Comparison of ENCODE assay signal across 8 cellular contexts in genomic region chr16:89815639-89816348, GRCh38. TPM values are rescaled to one million over a fixed set of nuclear protein-coding genes. Genes with fewer than 3 reads are reported as not detected.
A peak's percentile ranks its signal among the peaks of the same experiment; 100 is the strongest.
DNase-seq lines count a peak whose midpoint lies in the region; ATAC-seq, FAIRE-seq and TF ChIP-seq lines count a peak whose summit lies in the region.

No MANE protein-coding gene starts in this region.

- no peak overlapping the region for H2BK120ac ChIP-seq in H1 (replicated peaks; ENCODE audit: low read depth, low read length)

- no peak overlapping the region for H3K14ac ChIP-seq in H1 (ENCODE audit: insufficient read length)

- H3K23me2 ChIP-seq in H1 (ENCODE audit: low read depth, low read length), result peaks cover 6% of the 10 kb centered on the region; the same call in 1 of the 2 replicates

- POLR2A ChIA-PET in H1 (lab: Charles Lee; ENCODE audit: partially characterized antibody), result interaction anchor here (0.7 to 3.9 kb wide), 12 partner anchors 12 to 115 kb away, joined by 3 to 34 read pairs (median 4); partner anchors contain the start of genes SPIRE2, TUBB3 and VPS9D1

- peak; percentile 41 for ATAC-seq in HG02885 (IDR thresholded peaks at IDR 0.05; ENCODE audit: poor library complexity, unreplicated experiment)

- H3K27me3 ChIP-seq in cardiac muscle cell, result no peaks in the 10 kb centered on the region
- no peaks in the 10 kb centered on the region; a peak in 1 of 7 replicates for H3K27me3 ChIP-seq in H1 (replicated peaks in 1 of 4; ENCODE audit: control insufficient read depth in 3 of 4, extremely low read depth in 1 of 4, insufficient read depth in 3 of 4, low read length in 3 of 4)

- TF ChIP-seq RAD21 in H1 (IDR thresholded peaks at IDR 0.05 in 1 of 2, conservative IDR thresholded peaks at IDR 0.05 in 1 of 2; ENCODE audit: low read depth in 2 of 2, low read length in 2 of 2), result no peak

- no peak overlapping the region for H3K23ac ChIP-seq in H1 (ENCODE audit: insufficient read length)

- no peak for FAIRE-seq in H1 (lab: Jason Lieb, UNC)

- peaks cover 3% of the 10 kb centered on the region; the same call in 1 of the 2 replicates for H3K79me1 ChIP-seq in H1 (ENCODE audit: low read depth, low read length)

- no peaks in the 10 kb centered on the region for H3K27me3 Mint-ChIP-seq in osteocyte (ENCODE audit: unreplicated experiment)

- peak overlapping the region; percentile 19 to 97 (median 65); a peak in 6 of 7 replicates for H3K9ac ChIP-seq in H1 (replicated peaks in 1 of 4; ENCODE audit: extremely low read depth in 1 of 4, low read depth in 3 of 4, low read length in 3 of 4)

- DNase-seq in cardiac muscle cell (ENCODE audit: low read depth in 1 of 2, low spot score in 1 of 2) (peak in 1 of 2 donors; percentile 35), cardiac septum (ENCODE audit: low spot score) (no peak), RKO (ENCODE audit: low spot score) (peak; percentile 66), H1 (ENCODE audit: low read depth in 1 of 2, low spot score in 2 of 2) (peak in 1 of 2 experiments; percentile 49), osteocyte (ENCODE audit: extremely low spot score, unreplicated experiment) (no peak), amniotic stem cell (lab: John Stamatoyannopoulos, UW) (no peak), GDM1 (lab: John Stamatoyannopoulos, UW) (no peak)

- H3K36me3 ChIP-seq in cardiac muscle cell (no peaks in the 10 kb centered on the region), H1 (ENCODE audit: control insufficient read depth in 2 of 4, insufficient read depth in 4 of 4, low read length in 3 of 4) (peaks cover 0 to 9% (median 6%) of the 10 kb centered on the region in 4 experiments; a peak in 4 of 8 replicates)

- no peak overlapping the region for H2BK12ac ChIP-seq in H1 (ENCODE audit: low read depth, low read length)

- H2AK5ac ChIP-seq in H1 (ENCODE audit: low read depth, low read length), result no peak overlapping the region

- peaks cover 15% of the 10 kb centered on the region for H3K4me1 Mint-ChIP-seq in osteocyte (ENCODE audit: unreplicated experiment)

- H3K9me3 Mint-ChIP-seq in osteocyte (ENCODE audit: unreplicated experiment), result no peaks in the 10 kb centered on the region

- H2BK5ac ChIP-seq in H1 (ENCODE audit: low read depth, low read length), result no peak overlapping the region

- H3K4me3 ChIP-seq in cardiac muscle cell (peak overlapping the region; percentile 40), H1 (ENCODE audit: extremely low read depth in 1 of 4, insufficient read depth in 2 of 4, low read depth in 3 of 4, low read length in 4 of 4) (peak overlapping the region; percentile 61 to 82 (median 66))

- H3K4ac ChIP-seq in H1 (replicated peaks; ENCODE audit: insufficient read length, low read depth, low read length), result no peak overlapping the region

- H3K18ac ChIP-seq in H1 (ENCODE audit: extremely low read depth, low read length), result no peak overlapping the region; the same call in none of the 2 replicates

- intact Hi-C loops in cardiac septum (cut with DNase I), result loop anchor here (5.0 kb wide), 1 partner anchor 57 kb away; the partner anchor contains the start of gene TCF25

- TF ChIP-seq POLR2A in H1 (IDR thresholded peaks at IDR 0.05; ENCODE audit: control extremely low read depth in 1 of 2, low read depth in 2 of 2, low read length in 2 of 2), result no peak

- H2BK20ac ChIP-seq in H1 (ENCODE audit: low read length), result no peak overlapping the region

- TF ChIP-seq CTCF in cardiac muscle cell (IDR thresholded peaks at IDR 0.05; ENCODE audit: low read depth, low read length), result no peak
- TF ChIP-seq CTCF in H1 (IDR thresholded peaks at IDR 0.05; ENCODE audit: control extremely low read depth in 1 of 3, insufficient read depth in 1 of 3, low read depth in 1 of 3, low read length in 3 of 3), result no peak
- TF ChIP-seq CTCF in osteocyte (IDR thresholded peaks at IDR 0.05), result no peak

- 15% methylated on average over 43 of the region's 65 CpGs; no CpG with 5 or more reads in 1 of the 2 experiments for WGBS in H1 (ENCODE audit: extremely low coverage in 1 of 2, insufficient coverage in 1 of 2, insufficient read length in 1 of 2, insufficient replicate concordance in 2 of 2, low coverage in 1 of 2, low lambda C conversion rate in 2 of 2, missing lambda C conversion rate in 1 of 2), 2 experiments

- H3K36me3 Mint-ChIP-seq in osteocyte (ENCODE audit: unreplicated experiment), result no peaks in the 10 kb centered on the region

- no peaks in the 10 kb centered on the region for H3K9me3 ChIP-seq in cardiac muscle cell (ENCODE audit: low read depth)
- H3K9me3 ChIP-seq in H1 (ENCODE audit: insufficient read depth in 2 of 2, low read depth in 1 of 2, low read length in 1 of 2), result no peaks in the 10 kb centered on the region; a peak in 1 of 4 replicates

- H3K56ac ChIP-seq in H1 (replicated peaks; ENCODE audit: insufficient read length, low read depth, low read length), result peak overlapping the region; percentile 46

- H3K27ac ChIP-seq in cardiac muscle cell (no peak overlapping the region), H1 (ENCODE audit: low read depth, low read length) (no peak overlapping the region)

- no peak overlapping the region for H4K5ac ChIP-seq in H1 (ENCODE audit: insufficient read length, low read depth, low read length)

- H3K4me1 ChIP-seq in cardiac muscle cell (ENCODE audit: low read depth) (no peaks in the 10 kb centered on the region), H1 (replicated peaks in 1 of 4; ENCODE audit: control insufficient read depth in 3 of 4, insufficient read depth in 4 of 4, low read length in 3 of 4) (peaks cover 0 to 5% (median 0%) of the 10 kb centered on the region in 4 experiments; a peak in 3 of 7 replicates)

- peaks cover 0 to 27% of the 10 kb centered on the region in 2 experiments; a peak in 2 of 4 replicates for H3K79me2 ChIP-seq in H1 (ENCODE audit: control insufficient read depth in 1 of 2, insufficient read depth in 2 of 2, low read length in 2 of 2)

- no peak overlapping the region for H2BK15ac ChIP-seq in H1 (ENCODE audit: low read length)

- TF ChIP-seq EP300 in H1 (IDR thresholded peaks at IDR 0.05; ENCODE audit: borderline replicate concordance in 1 of 2, low read depth in 2 of 2, low read length in 2 of 2), result no peak

- CTCF ChIA-PET in H1 (lab: Charles Lee; ENCODE audit: partially characterized antibody), result interaction anchor here (1.1 to 5.2 kb wide), 2 partner anchors 45 to 110 kb away, joined by 4 to 25 read pairs; no protein-coding TSS in a partner anchor

- peak overlapping the region; percentile 78 for H3K4me3 Mint-ChIP-seq in osteocyte (ENCODE audit: unreplicated experiment)

- no peak overlapping the region for H2AFZ ChIP-seq in H1 (ENCODE audit: low read length)

- peak overlapping the region; percentile 31 for H3K27ac Mint-ChIP-seq in osteocyte (ENCODE audit: unreplicated experiment)

- no peak overlapping the region for H4K8ac ChIP-seq in H1 (ENCODE audit: extremely low read depth, insufficient read depth, low read length)

- H4K91ac ChIP-seq in H1 (replicated peaks; ENCODE audit: insufficient read length, low read length), result no peak overlapping the region

- peak overlapping the region; percentile 51 to 71 for H3K4me2 ChIP-seq in H1 (ENCODE audit: insufficient read depth in 1 of 2, low read depth in 2 of 2, low read length in 2 of 2)

- H4K20me1 ChIP-seq in H1 (replicated peaks in 1 of 2; ENCODE audit: control insufficient read depth in 1 of 2, insufficient read depth in 2 of 2, low read length in 2 of 2), result peaks cover 2 to 4% of the 10 kb centered on the region in 2 experiments

TF ChIP-seq in H1, 55 proteins besides CTCF, POLR2A, EP300 and RAD21 (continues in another document):
- TF ChIP-seq CEBPB (IDR thresholded peaks at IDR 0.05; ENCODE audit: low read depth, low read length), result no peak

RNA-seq across cellular contexts. Expression of gene FANCA, which starts 0.7 kb away (rescaled TPM):
- total RNA-seq in cardiac muscle cell (20.7 and 26.2 TPM in 2 replicates), cardiac septum (1.0 TPM), osteocyte (14.6 and 14.7 TPM in 2 replicates)
- polyA plus RNA-seq in cardiac muscle cell (17.6 and 20.1 TPM in 2 replicates), H1 (2011; rRNA removed) (75.9 and 96.9 TPM in 2 replicates)
- 78.5 and 85.9 TPM in 2 replicates for total RNA-seq in H1 (2021; fragmentation: NEBNext Ultra II Directional; extraction: Animal tissue kit (Norgen Biotek cat#: 25700))
- polyA plus RNA-seq in H1 (2011; cell fraction: cytosol; rRNA removed), result 70.6 TPM
- polyA plus RNA-seq in H1 (2011; cell fraction: nucleus; rRNA removed), result 371 TPM
- 76.6 to 83.7 TPM (median 77.9 TPM) in 4 replicates for polyA plus RNA-seq in H1 (2012, experiment 1 of 2)
- 34.1 TPM for polyA plus RNA-seq in H1 (2012, experiment 2 of 2)
- 41.6 TPM for polyA plus RNA-seq in H1 (2013, experiment 1 of 2)
- 35.3 TPM for polyA plus RNA-seq in H1 (2013, experiment 2 of 2)
- polyA minus RNA-seq in H1 (2011; rRNA and poly(A)+ RNA removed), result 113 and 131 TPM in 2 replicates
- 69.1 TPM for polyA minus RNA-seq in H1 (2011; cell fraction: cytosol; rRNA and poly(A)+ RNA removed)
- polyA minus RNA-seq in H1 (2011; cell fraction: nucleus; rRNA and poly(A)+ RNA removed), result 170 TPM

RNA-seq across cellular contexts. Expression of gene SPIRE2, which starts 12.5 kb away (rescaled TPM):
- 4.1 and 7.8 TPM in 2 replicates for total RNA-seq in cardiac muscle cell
- 3.8 and 5.1 TPM in 2 replicates for polyA plus RNA-seq in cardiac muscle cell
- 0.92 TPM for total RNA-seq in cardiac septum
- total RNA-seq in H1 (2021; fragmentation: NEBNext Ultra II Directional; extraction: Animal tissue kit (Norgen Biotek cat#: 25700)), result 12.2 and 15.4 TPM in 2 replicates
- polyA plus RNA-seq in H1 (2011; rRNA removed), result 7.4 and 10.2 TPM in 2 replicates
- 10.6 TPM for polyA plus RNA-seq in H1 (2011; cell fraction: cytosol; rRNA removed)
- polyA plus RNA-seq in H1 (2011; cell fraction: nucleus; rRNA removed), result 34.5 TPM
- 9.3 to 12.1 TPM (median 10.9 TPM) in 4 replicates for polyA plus RNA-seq in H1 (2012, experiment 1 of 2)
- polyA plus RNA-seq in H1 (2012, experiment 2 of 2), result 9.6 TPM
- 7.7 TPM for polyA plus RNA-seq in H1 (2013, experiment 1 of 2)
- 6.7 TPM for polyA plus RNA-seq in H1 (2013, experiment 2 of 2)
- 5.5 TPM in 2 replicates for polyA minus RNA-seq in H1 (2011; rRNA and poly(A)+ RNA removed)
- polyA minus RNA-seq in H1 (2011; cell fraction: cytosol; rRNA and poly(A)+ RNA removed), result 10.1 TPM
- 9.1 TPM for polyA minus RNA-seq in H1 (2011; cell fraction: nucleus; rRNA and poly(A)+ RNA removed)
- total RNA-seq in osteocyte, result 4.1 and 4.6 TPM in 2 replicates

RNA-seq across cellular contexts. Expression of gene TCF25, which starts 57.6 kb away (rescaled TPM):
- 206 and 300 TPM in 2 replicates for total RNA-seq in cardiac muscle cell
- polyA plus RNA-seq in cardiac muscle cell, result 229 and 239 TPM in 2 replicates
- total RNA-seq in cardiac septum, result 106 TPM
- total RNA-seq in H1 (2021; fragmentation: NEBNext Ultra II Directional; extraction: Animal tissue kit (Norgen Biotek cat#: 25700)), result 92.2 and 102 TPM in 2 replicates
- 78.1 and 102 TPM in 2 replicates for polyA plus RNA-seq in H1 (2011; rRNA removed)
- 84.5 TPM for polyA plus RNA-seq in H1 (2011; cell fraction: cytosol; rRNA removed)
- polyA plus RNA-seq in H1 (2011; cell fraction: nucleus; rRNA removed), result 230 TPM
- polyA plus RNA-seq in H1 (2012, experiment 1 of 2), result 112 to 138 TPM (median 135 TPM) in 4 replicates
- polyA plus RNA-seq in H1 (2012, experiment 2 of 2), result 70.6 TPM
- 86.9 TPM for polyA plus RNA-seq in H1 (2013, experiment 1 of 2)
- polyA plus RNA-seq in H1 (2013, experiment 2 of 2), result 84.9 TPM
- 58.3 and 62.0 TPM in 2 replicates for polyA minus RNA-seq in H1 (2011; rRNA and poly(A)+ RNA removed)
- 56.6 TPM for polyA minus RNA-seq in H1 (2011; cell fraction: cytosol; rRNA and poly(A)+ RNA removed)
- 49.3 TPM for polyA minus RNA-seq in H1 (2011; cell fraction: nucleus; rRNA and poly(A)+ RNA removed)
- 251 and 267 TPM in 2 replicates for total RNA-seq in osteocyte
